In genomic region chr4:173521474-173522159, GRCh38 we compare ENCODE assay signal across 9 cellular contexts. TPM values are rescaled to one million over a fixed set of nuclear protein-coding genes. Genes with fewer than 3 reads are reported as not detected.
DNase-seq lines count a peak whose midpoint lies in the region; ATAC-seq, FAIRE-seq and TF ChIP-seq lines count a peak whose summit lies in the region.
"Had no signal": no experiment of that assay in that cellular context is flagged by ENCODE, and none has a peak within 500 bp of the region (broad histone marks: within the 10 kb centered on the region; RNA-seq: fewer than 3 reads in every experiment).

No MANE protein-coding gene starts in this region.

- no peak for TF ChIP-seq CTCF in Peyer's patch (IDR thresholded peaks at IDR 0.05)
- no peak for TF ChIP-seq CTCF in fibroblast of mammary gland (conservative IDR thresholded peaks at IDR 0.05; ENCODE audit: control insufficient read depth, insufficient read depth, low read depth, low read length)
- no peak for TF ChIP-seq CTCF in nephron (IDR thresholded peaks at IDR 0.05; ENCODE audit: unreplicated experiment in 3 of 3)

- H3K4me3 Mint-ChIP-seq in nephron: peak overlapping the region; percentile 86 to 90 (median 87)

- H3K4me3 ChIP-seq in ACC112 (ENCODE audit: low read depth, low read length) (peak overlapping the region; percentile 80), Peyer's patch (peak overlapping the region in 3 of 4 donors; percentile 26 to 40 (median 35)), fibroblast of mammary gland (ENCODE audit: control insufficient read depth, low read depth, low read length) (peak overlapping the region; percentile 36)

- H3K27ac ChIP-seq in ACC112 (ENCODE audit: low read depth, low read length): peak overlapping the region; percentile 85
- peak overlapping the region in 3 of 4 donors; percentile 31 to 87 (median 73) for H3K27ac ChIP-seq in Peyer's patch

- H3K36me3 ChIP-seq in ACC112 (ENCODE audit: insufficient read depth, low read length) (no peaks in the 10 kb centered on the region), Peyer's patch (no peaks in the 10 kb centered on the region)

- H3K4me1 ChIP-seq in ACC112 (ENCODE audit: control insufficient read depth, insufficient read depth, low read length, unreplicated experiment): peaks cover 17% of the 10 kb centered on the region
- peaks cover 0 to 18% (median 0%) of the 10 kb centered on the region in 4 donors for H3K4me1 ChIP-seq in Peyer's patch

- FAIRE-seq in RCC 7860 (lab: Jason Lieb, UNC): no peak

- H3K9me3 ChIP-seq in Peyer's patch: no peaks in the 10 kb centered on the region

- ATAC-seq in GM21528 (IDR thresholded peaks at IDR 0.05; ENCODE audit: low FRiP score, unreplicated experiment): no peak
- ATAC-seq: CD8-positive, alpha-beta T cell had no signal

- H2AFZ ChIP-seq in ACC112 (ENCODE audit: low read length, unreplicated experiment): peak overlapping the region; percentile 77

- H3K27ac Mint-ChIP-seq in nephron: peak overlapping the region in 2 of 3 experiments; percentile 67 to 76
- H3K27ac Mint-ChIP-seq: CD8-positive, alpha-beta T cell had no signal

- no peaks in the 10 kb centered on the region for H3K36me3 Mint-ChIP-seq in nephron (ENCODE audit: low read depth)
- H3K36me3 Mint-ChIP-seq: CD8-positive, alpha-beta T cell had no signal

- peaks cover 100% of the 10 kb centered on the region for H3K27me3 Mint-ChIP-seq in nephron (ENCODE audit: low read depth)

- DNase-seq in Peyer's patch (no peak), fibroblast of mammary gland (ENCODE audit: low read depth) (no peak), NCI-H187 (lab: John Stamatoyannopoulos, UW) (no peak), RCC 7860 (ENCODE audit: low spot score) (no peak), NCI-H1436 (lab: John Stamatoyannopoulos, UW) (no peak)
- DNase-seq: CD8-positive, alpha-beta T cell had no signal

- H3K79me2 ChIP-seq in ACC112 (ENCODE audit: control insufficient read depth, insufficient read depth, low read length, unreplicated experiment): peaks cover 7% of the 10 kb centered on the region

- TF ChIP-seq POLR2A in Peyer's patch (IDR thresholded peaks at IDR 0.05): no peak

- H3K9me3 Mint-ChIP-seq in nephron: peaks cover 6% of the 10 kb centered on the region

- peaks cover 68% of the 10 kb centered on the region for H3K4me1 Mint-ChIP-seq in nephron

- H3K27me3 ChIP-seq in ACC112 (ENCODE audit: insufficient read depth, low read length) (no peaks in the 10 kb centered on the region), Peyer's patch (peaks cover 0 to 27% of the 10 kb centered on the region in 2 donors)

RNA-seq across cellular contexts. Expression of gene HAND2, which starts 8.4 kb away (rescaled TPM):
- total RNA-seq in Peyer's patch: 10 to 100 TPM in 1 of 4 donors, 1 to 10 TPM in 2, not detected in 1; 4.9 to 40.4 (median 9.1) TPM
- total RNA-seq: CD8-positive, alpha-beta T cell had no signal
